34 cellular contexts compared by ENCODE assay signal in the genomic region with DNA sequence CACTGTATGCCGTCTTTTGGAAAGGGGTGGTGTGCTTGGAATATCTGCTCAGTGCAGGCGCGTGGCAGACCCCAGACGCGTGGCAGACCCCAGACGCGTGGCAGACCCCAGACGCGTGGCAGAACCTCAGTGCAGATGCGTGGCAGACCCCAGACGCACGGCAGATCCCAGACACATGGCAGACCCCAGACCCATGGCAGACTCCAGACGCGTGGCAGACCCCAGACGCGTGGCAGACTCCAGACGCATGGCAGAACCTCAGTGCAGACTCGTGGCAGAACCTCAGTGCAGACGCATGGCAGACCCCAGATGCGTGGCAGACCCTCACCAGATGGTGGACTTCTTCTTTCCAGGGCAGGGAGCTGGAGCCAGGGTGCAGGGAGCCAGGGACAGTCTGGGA. TPM values are rescaled to one million over a fixed set of nuclear protein-coding genes. Genes with fewer than 3 reads are reported as not detected.
"Had no signal": no experiment of that assay in that cellular context is flagged by ENCODE, and none has a peak within 500 bp of the region (broad histone marks: within the 10 kb centered on the region; RNA-seq: fewer than 3 reads in every experiment).

No MANE protein-coding gene starts in this region.

- H3K27me3 ChIP-seq: adrenal gland, ascending aorta, neutrophil, ovary, upper lobe of left lung, vagina had no signal

- FAIRE-seq: small intestine had no signal

- H3K9me3 ChIP-seq: adrenal gland, ascending aorta, esophagus muscularis mucosa, heart right ventricle, left lung, neutrophil, ovary, prostate gland, upper lobe of left lung, vagina had no signal

- H3K36me3 Mint-ChIP-seq: activated CD8-positive, alpha-beta memory T cell treated with anti-CD3 and anti-CD28 coated beads, Interleukin-2, amount 10 ng/mL, durations not matched to agents 7 days and 5 days; activated naive CD8-positive, alpha-beta T cell treated with anti-CD3 and anti-CD28 coated beads for 36 hours; brain; natural killer cell treated with Interleukin-12 subunit alpha and Interleukin-12 subunit beta and Interleukin-15 and Interleukin-18, amount 100 ng/mL, for 72 hours; stimulated activated memory B cell treated with anti-CD40 and anti-IgM and Interleukin-4, amounts not matched to agents 10 μg/mL and 1 μg/mL and 100 μg/mL, for 72 hours had no signal

- H3K36me3 ChIP-seq: adrenal gland, ascending aorta, esophagus muscularis mucosa, heart right ventricle, left lung, neutrophil, ovary, prostate gland, upper lobe of left lung, vagina had no signal

- H3K27ac ChIP-seq: adrenal gland, ascending aorta, esophagus muscularis mucosa, foreskin keratinocyte, heart right ventricle, left lung, neutrophil, ovary, prostate gland, vagina had no signal

- DNase-seq: activated B cell treated with CpG ODN at 0.5 μM for 24 hours; activated CD4-positive, alpha-beta T cell treated with anti-CD3 and anti-CD28 coated beads for 36 hours; activated CD8-positive, alpha-beta memory T cell treated with anti-CD3 and anti-CD28 coated beads, Interleukin-2, amount 10 ng/mL, durations not matched to agents 7 days and 5 days; activated CD8-positive, alpha-beta T cell treated with anti-CD3 and anti-CD28 coated beads, Interleukin-2, amount 10 ng/mL, durations not matched to agents 7 days and 5 days; activated effector memory CD4-positive, alpha-beta T cell treated with Interleukin-2 at 50 U/mL for 16 hours; activated naive CD4-positive, alpha-beta T cell treated with anti-CD3 and anti-CD28 coated beads for 36 hours; activated naive CD8-positive, alpha-beta T cell treated with anti-CD3 and anti-CD28 coated beads for 36 hours; activated T-cell treated with anti-CD3 and anti-CD28 coated beads, Interleukin-2, amount 50 U/mL, for 72 hours; adrenal gland; foreskin keratinocyte; heart right ventricle; left lung; ovary; retina; stimulated activated CD4-positive, alpha-beta T cell treated with anti-CD3 and anti-CD28 coated beads, Interleukin-1b, Interleukin-23, amount 100 ng/mL, for 48 hours; stimulated activated CD4-positive, alpha-beta T cell treated with anti-CD3 and anti-CD28 coated beads, Interleukin-4, amount 100 ng/mL, for 4 hours; stimulated activated CD8-positive, alpha-beta memory T cell treated with anti-CD3 and anti-CD28 coated beads, Interleukin-4, amount 100 ng/mL, for 48 hours; stimulated activated naive CD8-positive, alpha-beta T cell treated with anti-CD3 and anti-CD28 coated beads, Interleukin-15, amount 100 ng/mL, for 72 hours; substantia nigra; T-helper 1 cell; upper lobe of left lung had no signal

- H3K4me3 ChIP-seq: adrenal gland, ascending aorta, esophagus muscularis mucosa, heart right ventricle, lung, ovary, prostate gland, vagina had no signal

- H3K27me3 Mint-ChIP-seq: activated CD4-positive, alpha-beta T cell treated with anti-CD3 and anti-CD28 coated beads for 36 hours; activated naive CD8-positive, alpha-beta T cell treated with anti-CD3 and anti-CD28 coated beads for 36 hours; natural killer cell treated with Interleukin-12 subunit alpha and Interleukin-12 subunit beta and Interleukin-15 and Interleukin-18, amount 100 ng/mL, for 72 hours had no signal

- H3K4me1 ChIP-seq: adrenal gland, ascending aorta, esophagus muscularis mucosa, foreskin keratinocyte, heart right ventricle, left lung, prostate gland, upper lobe of left lung, vagina had no signal

- H3K9me3 Mint-ChIP-seq: activated B cell treated with CpG ODN at 0.5 μM for 24 hours; activated naive CD4-positive, alpha-beta T cell treated with anti-CD3 and anti-CD28 coated beads for 36 hours; activated naive CD8-positive, alpha-beta T cell treated with anti-CD3 and anti-CD28 coated beads for 36 hours; activated T-cell treated with anti-CD3 and anti-CD28 coated beads, Interleukin-2, amount 50 U/mL, for 72 hours; brain; natural killer cell treated with Interleukin-12 subunit alpha and Interleukin-12 subunit beta and Interleukin-15 and Interleukin-18, amount 100 ng/mL, for 72 hours; stimulated activated memory B cell treated with anti-CD40 and anti-IgM and Interleukin-4, amounts not matched to agents 10 μg/mL and 1 μg/mL and 100 μg/mL, for 72 hours; stimulated activated naive CD8-positive, alpha-beta T cell treated with anti-CD3 and anti-CD28 coated beads, Interleukin-15, amount 100 ng/mL, for 72 hours; T-helper 2 cell treated with Interferon-gamma antibody and Interleukin-4, amounts not matched to agents 5 μg/mL and 100 μg/mL, for 36 hours had no signal

- H3K4me3 Mint-ChIP-seq: activated B cell treated with CpG ODN at 0.5 μM for 24 hours; activated CD4-positive, alpha-beta T cell treated with anti-CD3 and anti-CD28 coated beads for 36 hours; activated CD8-positive, alpha-beta memory T cell treated with anti-CD3 and anti-CD28 coated beads, Interleukin-2, amount 10 ng/mL, durations not matched to agents 7 days and 5 days; activated CD8-positive, alpha-beta T cell treated with anti-CD3 and anti-CD28 coated beads, Interleukin-2, amount 10 ng/mL, durations not matched to agents 7 days and 5 days; activated naive CD4-positive, alpha-beta T cell treated with anti-CD3 and anti-CD28 coated beads for 36 hours; activated naive CD8-positive, alpha-beta T cell treated with anti-CD3 and anti-CD28 coated beads for 36 hours; activated T-cell treated with anti-CD3 and anti-CD28 coated beads, Interleukin-2, amount 50 U/mL, for 72 hours; brain; natural killer cell treated with Interleukin-12 subunit alpha and Interleukin-12 subunit beta and Interleukin-15 and Interleukin-18, amount 100 ng/mL, for 72 hours; stimulated activated memory B cell treated with anti-CD40 and anti-IgM and Interleukin-4, amounts not matched to agents 10 μg/mL and 1 μg/mL and 100 μg/mL, for 72 hours; stimulated activated naive CD8-positive, alpha-beta T cell treated with anti-CD3 and anti-CD28 coated beads, Interleukin-15, amount 100 ng/mL, for 72 hours; T-helper 2 cell treated with Interferon-gamma antibody and Interleukin-4, amounts not matched to agents 5 μg/mL and 100 μg/mL, for 36 hours had no signal

- ATAC-seq: activated CD4-positive, alpha-beta T cell treated with anti-CD3 and anti-CD28 coated beads for 36 hours; activated CD8-positive, alpha-beta memory T cell treated with anti-CD3 and anti-CD28 coated beads, Interleukin-2, amount 10 ng/mL, durations not matched to agents 7 days and 5 days; activated CD8-positive, alpha-beta T cell treated with anti-CD3 and anti-CD28 coated beads, Interleukin-2, amount 10 ng/mL, durations not matched to agents 7 days and 5 days; activated T-cell treated with anti-CD3 and anti-CD28 coated beads, Interleukin-2, amount 50 U/mL, for 72 hours; left lung; natural killer cell treated with Interleukin-12 subunit alpha and Interleukin-12 subunit beta and Interleukin-15 and Interleukin-18, amount 100 ng/mL, for 72 hours; sciatic nerve; stimulated activated memory B cell treated with anti-CD40 and anti-IgM and Interleukin-4, amounts not matched to agents 10 μg/mL and 1 μg/mL and 100 μg/mL, for 72 hours; stimulated activated naive CD8-positive, alpha-beta T cell treated with anti-CD3 and anti-CD28 coated beads, Interleukin-15, amount 100 ng/mL, for 72 hours had no signal

- H3K4me1 Mint-ChIP-seq: activated CD4-positive, alpha-beta T cell treated with anti-CD3 and anti-CD28 coated beads for 36 hours; activated naive CD8-positive, alpha-beta T cell treated with anti-CD3 and anti-CD28 coated beads for 36 hours; stimulated activated naive CD8-positive, alpha-beta T cell treated with anti-CD3 and anti-CD28 coated beads, Interleukin-15, amount 100 ng/mL, for 72 hours had no signal

- H3K27ac Mint-ChIP-seq: activated B cell treated with CpG ODN at 0.5 μM for 24 hours; activated CD4-positive, alpha-beta T cell treated with anti-CD3 and anti-CD28 coated beads for 36 hours; activated CD8-positive, alpha-beta memory T cell treated with anti-CD3 and anti-CD28 coated beads, Interleukin-2, amount 10 ng/mL, durations not matched to agents 7 days and 5 days; activated CD8-positive, alpha-beta T cell treated with anti-CD3 and anti-CD28 coated beads, Interleukin-2, amount 10 ng/mL, durations not matched to agents 7 days and 5 days; activated naive CD4-positive, alpha-beta T cell treated with anti-CD3 and anti-CD28 coated beads for 36 hours; activated naive CD8-positive, alpha-beta T cell treated with anti-CD3 and anti-CD28 coated beads for 36 hours; activated T-cell treated with anti-CD3 and anti-CD28 coated beads, Interleukin-2, amount 50 U/mL, for 72 hours; brain; stimulated activated memory B cell treated with anti-CD40 and anti-IgM and Interleukin-4, amounts not matched to agents 10 μg/mL and 1 μg/mL and 100 μg/mL, for 72 hours; T-helper 2 cell treated with Interferon-gamma antibody and Interleukin-4, amounts not matched to agents 5 μg/mL and 100 μg/mL, for 36 hours had no signal

RNA-seq across cellular contexts. Expression of gene MUC4, which starts 0.6 kb away (rescaled TPM):
- total RNA-seq: ascending aorta, foreskin keratinocyte, heart right ventricle, myocyte had no signal
- polyA plus RNA-seq: foreskin keratinocyte had no signal
